In genomic region chr6:34424200-34425131, GRCh38 we compare ENCODE assay signal across 9 cellular contexts. TPM values are rescaled to one million over a fixed set of nuclear protein-coding genes. Genes with fewer than 3 reads are reported as not detected.
DNase-seq lines count a peak whose midpoint lies in the region; ATAC-seq and TF ChIP-seq lines count a peak whose summit lies in the region.
"Had no signal": no experiment of that assay in that cellular context is flagged by ENCODE, and none has a peak within 500 bp of the region (broad histone marks: within the 10 kb centered on the region; RNA-seq: fewer than 3 reads in every experiment).

No MANE protein-coding gene starts in this region.

- DNase-seq in stimulated activated naive CD8-positive, alpha-beta T cell treated with anti-CD3 and anti-CD28 coated beads, Interleukin-15, Interleukin-2, amounts not matched to agents 100 U/mL and 50 U/mL, for 24 hours: no peak
- DNase-seq in brain microvascular endothelial cell (no peak), mesendoderm (peak; percentile 58), vagina (ENCODE audit: extremely low spot score in 2 of 2) (no peak), GM13976 (ENCODE audit: low spot score) (no peak), COLO668 (lab: John Stamatoyannopoulos, UW; ENCODE audit: unreplicated experiment) (no peak)
- DNase-seq: NCI-H1930 had no signal

- H3K36me3 Mint-ChIP-seq in stimulated activated naive CD8-positive, alpha-beta T cell treated with anti-CD3 and anti-CD28 coated beads, Interleukin-15, Interleukin-2, amounts not matched to agents 100 ng/mL and 50 ng/mL, for 24 hours (ENCODE audit: low read depth): peaks cover 61% of the 10 kb centered on the region

- peaks cover 44% of the 10 kb centered on the region for H3K4me1 Mint-ChIP-seq in stimulated activated naive CD8-positive, alpha-beta T cell treated with anti-CD3 and anti-CD28 coated beads, Interleukin-15, Interleukin-2, amounts not matched to agents 100 ng/mL and 50 ng/mL, for 24 hours (ENCODE audit: low read depth)

- H3K9ac ChIP-seq in mesendoderm (ENCODE audit: low read length): peak overlapping the region; percentile 100

- no peak overlapping the region for H3K18ac ChIP-seq in mesendoderm (ENCODE audit: low read length)

- no peak overlapping the region for H2AK5ac ChIP-seq in mesendoderm (ENCODE audit: low read length)

- H3K27me3 ChIP-seq in brain microvascular endothelial cell (replicated peaks) (no peaks in the 10 kb centered on the region), mesendoderm (ENCODE audit: insufficient read depth, low read length, poor library complexity) (no peaks in the 10 kb centered on the region), vagina (no peaks in the 10 kb centered on the region)

- H3K27me3 Mint-ChIP-seq in stimulated activated naive CD8-positive, alpha-beta T cell treated with anti-CD3 and anti-CD28 coated beads, Interleukin-15, Interleukin-2, amounts not matched to agents 100 ng/mL and 50 ng/mL, for 24 hours: no peaks in the 10 kb centered on the region

- TF ChIP-seq CTCF in brain microvascular endothelial cell (IDR thresholded peaks at IDR 0.05; ENCODE audit: low read depth, low read length, missing control alignments) (no peak), vagina (IDR thresholded peaks at IDR 0.05) (no peak), GM13976 (IDR thresholded peaks at IDR 0.05; ENCODE audit: borderline replicate concordance, control extremely low read depth, extremely low read depth, insufficient read depth, missing control alignments) (no peak)

- H3K23ac ChIP-seq in mesendoderm (ENCODE audit: low read length): peak overlapping the region; percentile 85

- peaks cover 4% of the 10 kb centered on the region for H3K4me1 ChIP-seq in mesendoderm (ENCODE audit: control insufficient read depth, low read depth, low read length)
- H3K4me1 ChIP-seq in vagina: peaks cover 38% of the 10 kb centered on the region

- no peak overlapping the region for H4K5ac ChIP-seq in mesendoderm (ENCODE audit: low read length)

- H3K79me2 ChIP-seq in mesendoderm (ENCODE audit: control insufficient read depth, insufficient read depth, low read length): peaks cover 32% of the 10 kb centered on the region

- peak overlapping the region; percentile 94 for H3K27ac ChIP-seq in brain microvascular endothelial cell
- no peak overlapping the region for H3K27ac ChIP-seq in mesendoderm (ENCODE audit: low read depth, low read length)
- H3K27ac ChIP-seq in vagina: peak overlapping the region; percentile 85

- H3K4me3 ChIP-seq in brain microvascular endothelial cell (ENCODE audit: low read depth, low read length) (peak overlapping the region; percentile 97), mesendoderm (ENCODE audit: low read length) (peak overlapping the region; percentile 92), vagina (peak overlapping the region; percentile 64 to 90)

- no peak for ATAC-seq in stimulated activated naive CD8-positive, alpha-beta T cell treated with anti-CD3 and anti-CD28 coated beads, Interleukin-15, Interleukin-2, amounts not matched to agents 100 U/mL and 50 U/mL, for 24 hours
- ATAC-seq in GM19463 (IDR thresholded peaks at IDR 0.05; ENCODE audit: unreplicated experiment): no peak

- H3K36me3 ChIP-seq in brain microvascular endothelial cell (replicated peaks): peaks cover 57% of the 10 kb centered on the region
- peaks cover 28% of the 10 kb centered on the region for H3K36me3 ChIP-seq in mesendoderm (ENCODE audit: control insufficient read depth, insufficient read depth, low read length)
- H3K36me3 ChIP-seq in vagina: peaks cover 8 to 54% of the 10 kb centered on the region in 2 donors

- WGBS in mesendoderm (ENCODE audit: extremely low coverage, insufficient coverage, low lambda C conversion rate): no CpG with 5 or more reads among the region's 19 CpGs

- H3K4me3 Mint-ChIP-seq in stimulated activated naive CD8-positive, alpha-beta T cell treated with anti-CD3 and anti-CD28 coated beads, Interleukin-15, Interleukin-2, amounts not matched to agents 100 ng/mL and 50 ng/mL, for 24 hours: peak overlapping the region; percentile 98

- H3K9me3 ChIP-seq in vagina: no peaks in the 10 kb centered on the region

- no peaks in the 10 kb centered on the region for H3K9me3 Mint-ChIP-seq in stimulated activated naive CD8-positive, alpha-beta T cell treated with anti-CD3 and anti-CD28 coated beads, Interleukin-15, Interleukin-2, amounts not matched to agents 100 ng/mL and 50 ng/mL, for 24 hours

- H3K4ac ChIP-seq in mesendoderm (ENCODE audit: low read depth, low read length): no peak overlapping the region

- no peak overlapping the region for H2BK15ac ChIP-seq in mesendoderm (replicated peaks; ENCODE audit: low read depth)

- intact Hi-C loops in vagina (cut with DNase I): no loop called here

- TF ChIP-seq POLR2A in vagina (IDR thresholded peaks at IDR 0.05): no peak

- no peak overlapping the region for H4K8ac ChIP-seq in mesendoderm (ENCODE audit: low read depth, low read length)

- in situ Hi-C loops in brain microvascular endothelial cell (cut with HindIII; ENCODE audit: low pct_ligation_motif_present, low sequenced_read_pairs): no loop called here
- in situ Hi-C loops in GM13976 (cut with MboI; ENCODE audit: low sequenced_read_pairs, unreplicated experiment): no loop called here

- peak overlapping the region; percentile 100 for H3K27ac Mint-ChIP-seq in stimulated activated naive CD8-positive, alpha-beta T cell treated with anti-CD3 and anti-CD28 coated beads, Interleukin-15, Interleukin-2, amounts not matched to agents 100 ng/mL and 50 ng/mL, for 24 hours

- H3K56ac ChIP-seq in mesendoderm (ENCODE audit: low read length): peak overlapping the region; percentile 98

- H3K79me1 ChIP-seq in mesendoderm (ENCODE audit: low read length): peaks cover 16% of the 10 kb centered on the region

- H3K4me2 ChIP-seq in mesendoderm (ENCODE audit: low read length): peak overlapping the region; percentile 97

- no peak overlapping the region for H2BK5ac ChIP-seq in mesendoderm (ENCODE audit: low read length)

- no peak overlapping the region for H2BK120ac ChIP-seq in mesendoderm (ENCODE audit: low read depth, low read length)

RNA-seq across cellular contexts. Expression of gene RPS10, which starts 1.4 kb away (rescaled TPM):
- 2,316 TPM for polyA plus RNA-seq in mesendoderm (2013, experiment 1 of 2)
- 2,311 TPM for polyA plus RNA-seq in mesendoderm (2013, experiment 2 of 2)
- total RNA-seq in vagina: 2,671 TPM

RNA-seq across cellular contexts. Expression of gene NUDT3, which starts 32.0 kb away (rescaled TPM):
- 18.4 TPM for polyA plus RNA-seq in mesendoderm (2013, experiment 1 of 2)
- 17.8 TPM for polyA plus RNA-seq in mesendoderm (2013, experiment 2 of 2)
- total RNA-seq in vagina: 27.0 TPM

RNA-seq across cellular contexts. Expression of gene PACSIN1, which starts 41.4 kb away (rescaled TPM):
- 4.6 TPM for polyA plus RNA-seq in mesendoderm (2013, experiment 1 of 2)
- 4.7 TPM for polyA plus RNA-seq in mesendoderm (2013, experiment 2 of 2)
- 0.74 TPM for total RNA-seq in vagina
